In genomic region chr18:68431111-68431921, GRCh38 we compare ENCODE assay signal across 19 cellular contexts.
DNase-seq lines count a peak whose midpoint lies in the region; ATAC-seq and TF ChIP-seq lines count a peak whose summit lies in the region.
"Had no signal": no experiment of that assay in that cellular context is flagged by ENCODE, and none has a peak within 500 bp of the region (broad histone marks: within the 10 kb centered on the region; RNA-seq: fewer than 3 reads in every experiment).

No MANE protein-coding gene starts in this region.

- no peak for DNase-seq in IMR-90
- DNase-seq in astrocyte of the hippocampus (ENCODE audit: low read depth, low spot score), result peak; percentile 77
- peak; percentile 34 for DNase-seq in kidney tubule cell (ENCODE audit: low spot score)
- no peak for DNase-seq in type B pancreatic cell (ENCODE audit: extremely low spot score, unreplicated experiment)
- no peak for DNase-seq in upper lobe of left lung
- no peak for DNase-seq in GM19238 (ENCODE audit: insufficient read length, low spot score)
- no peak for DNase-seq in retina
- DNase-seq: activated CD4-positive, alpha-beta T cell treated with anti-CD3 and anti-CD28 coated beads for 4 hours; AML-193; dorsolateral prefrontal cortex; gastrocnemius medialis; left lung; mucosa of descending colon; NCI-H187 treated with DMSO at 0.1 percent for 48 hours; stimulated activated CD4-positive, alpha-beta T cell treated with anti-CD3 and anti-CD28 coated beads, Interleukin-15, amount 100 ng/mL, for 24 hours; SW 1271; testis had no signal

- peak overlapping the region; percentile 38 for H3K14ac ChIP-seq in IMR-90 (replicated peaks; ENCODE audit: low read depth, low read length)

- H3K9me3 ChIP-seq in IMR-90 (ENCODE audit: control insufficient read depth, insufficient read depth, low read length), result no peaks in the 10 kb centered on the region; the same call in 1 of the 2 replicates
- no peaks in the 10 kb centered on the region for H3K9me3 ChIP-seq in upper lobe of left lung
- H3K9me3 ChIP-seq: gastrocnemius medialis, left lung, mucosa of descending colon, testis had no signal

- POLR2A ChIA-PET in IMR-90 (lab: Charles Lee; ENCODE audit: unreplicated experiment), result no interaction called here

- peak overlapping the region; percentile 22; the same call in 1 of the 2 replicates for H3K23ac ChIP-seq in IMR-90 (ENCODE audit: low read depth, low read length)

- H2BK20ac ChIP-seq in IMR-90 (ENCODE audit: low read depth, low read length), result peak overlapping the region; percentile 75; the same call in 1 of the 2 replicates

- no peak overlapping the region for H3K4me3 Mint-ChIP-seq in type B pancreatic cell
- H3K4me3 Mint-ChIP-seq: IgD-negative memory B cell had no signal

- ATAC-seq in IMR-90 (ENCODE audit: low read depth), result no peak; the same call in 1 of the 2 replicates
- ATAC-seq in upper lobe of left lung (ENCODE audit: low FRiP score in 2 of 2), result no peak
- ATAC-seq: gastrocnemius medialis, left lung, mucosa of descending colon had no signal

- H4K91ac ChIP-seq in IMR-90 (ENCODE audit: insufficient read depth, low read depth, low read length), result peak overlapping the region; percentile 63

- H3K4me3 ChIP-seq in IMR-90 (ENCODE audit: insufficient read depth, low read depth, low read length) (no peak overlapping the region), upper lobe of left lung (no peak overlapping the region)
- H3K4me3 ChIP-seq: dorsolateral prefrontal cortex, gastrocnemius medialis, left lung, mucosa of descending colon, testis had no signal

- no peaks in the 10 kb centered on the region for H3K36me3 Mint-ChIP-seq in type B pancreatic cell
- H3K36me3 Mint-ChIP-seq: IgD-negative memory B cell had no signal

- dilution Hi-C loops in IMR-90 (cut with HindIII; ENCODE audit: low sequenced_read_pairs, unreplicated experiment), result no loop called here

- no peaks in the 10 kb centered on the region for H3K79me1 ChIP-seq in IMR-90 (ENCODE audit: low read depth in 1 of 2, low read length in 2 of 2)

- H4K5ac ChIP-seq in IMR-90 (ENCODE audit: low read depth, low read length), result peak overlapping the region; percentile 19

- H3K4me1 ChIP-seq in IMR-90 (ENCODE audit: control insufficient read depth, insufficient read depth, low read length), result peaks cover 15% of the 10 kb centered on the region
- no peaks in the 10 kb centered on the region for H3K4me1 ChIP-seq in upper lobe of left lung
- H3K4me1 ChIP-seq: gastrocnemius medialis, left lung, testis had no signal

- H3K9ac ChIP-seq in IMR-90 (ENCODE audit: low read depth, low read length), result no peak overlapping the region

- H3K18ac ChIP-seq in IMR-90 (ENCODE audit: low read depth, low read length), result peak overlapping the region; percentile 63; the same call in 1 of the 2 replicates

- peak overlapping the region; percentile 84 for H2BK120ac ChIP-seq in IMR-90 (ENCODE audit: low read depth, low read length)

- no peak overlapping the region for H3K4me2 ChIP-seq in IMR-90 (ENCODE audit: low read depth, low read length)

- H3K36me3 ChIP-seq in IMR-90 (ENCODE audit: control insufficient read depth, insufficient read depth, low read length) (no peaks in the 10 kb centered on the region), upper lobe of left lung (no peaks in the 10 kb centered on the region)
- H3K36me3 ChIP-seq: gastrocnemius medialis, left lung had no signal

- peak overlapping the region; percentile 88 for H2AK5ac ChIP-seq in IMR-90 (ENCODE audit: low read depth, low read length)

- H4K20me1 ChIP-seq in IMR-90 (ENCODE audit: insufficient read depth, low read length), result no peaks in the 10 kb centered on the region

- H3K56ac ChIP-seq in IMR-90 (ENCODE audit: extremely low read depth, insufficient read depth, low read length), result no peak overlapping the region

- H2AK9ac ChIP-seq in IMR-90 (replicated peaks; ENCODE audit: low read depth, low read length, poor library complexity), result peak overlapping the region; percentile 46

- intact Hi-C loops in IMR-90 (cut with micrococcal nuclease), result no loop called here

- no TSS peak for BruUV-seq in IMR-90 (replicated peaks; lab: Mats Ljungman, UMichigan)

- no peak for TF ChIP-seq EP300 in upper lobe of left lung (IDR thresholded peaks at IDR 0.05)

- H3K27me3 Mint-ChIP-seq in type B pancreatic cell, result no peaks in the 10 kb centered on the region
- H3K27me3 Mint-ChIP-seq: IgD-negative memory B cell had no signal

- 0 out of 2 replicates have a peak overlapping the region, but pooled peaks have one; percentile 5 for H3K27ac ChIP-seq in IMR-90 (ENCODE audit: insufficient read depth, low read length)
- no peak overlapping the region for H3K27ac ChIP-seq in upper lobe of left lung
- H3K27ac ChIP-seq: dorsolateral prefrontal cortex, gastrocnemius medialis, left lung, testis had no signal

- peak overlapping the region; percentile 46 for H2AFZ ChIP-seq in IMR-90 (replicated peaks; ENCODE audit: low read length, poor library complexity)

- H3K27me3 ChIP-seq in IMR-90 (ENCODE audit: control insufficient read depth, insufficient read depth, low read length), result no peaks in the 10 kb centered on the region
- no peaks in the 10 kb centered on the region for H3K27me3 ChIP-seq in upper lobe of left lung
- H3K27me3 ChIP-seq: dorsolateral prefrontal cortex, gastrocnemius medialis, left lung, testis had no signal

- peaks cover 12% of the 10 kb centered on the region for H3K9me1 ChIP-seq in IMR-90 (ENCODE audit: insufficient read depth, low read length)

- TF ChIP-seq RAD21 in IMR-90 (IDR thresholded peaks at IDR 0.05; ENCODE audit: low read length), result no peak

- peak overlapping the region; percentile 42 to 72; a peak in 3 of 4 replicates for H4K8ac ChIP-seq in IMR-90 (ENCODE audit: low read depth in 2 of 2, low read length in 2 of 2)

- no peaks in the 10 kb centered on the region for H3K9me3 Mint-ChIP-seq in type B pancreatic cell

- peak overlapping the region; percentile 88 for H3K4ac ChIP-seq in IMR-90 (ENCODE audit: low read depth, low read length)

- 100% methylated on average over 1 of the region's 6 CpGs; no CpG with 5 or more reads in 1 of the 2 experiments for WGBS in IMR-90 (ENCODE audit: extremely low coverage in 2 of 2, insufficient read length in 1 of 2), 2 experiments
- WGBS in upper lobe of left lung, 2 donors, result 74% methylated on average over 6 of the region's 6 CpGs

- in situ Hi-C loops in IMR-90 (cut with MboI; ENCODE audit: low sequenced_read_pairs), result no loop called here

- no peak for TF ChIP-seq CTCF in IMR-90 (conservative IDR thresholded peaks at IDR 0.05; ENCODE audit: low read depth, low read length)
- TF ChIP-seq CTCF in type B pancreatic cell (conservative IDR thresholded peaks at IDR 0.05), result no peak
- TF ChIP-seq CTCF in upper lobe of left lung (IDR thresholded peaks at IDR 0.05), result no peak

- CTCF ChIA-PET in IMR-90 (lab: Yijun Ruan, JAX), result interaction anchor here (0.6 kb wide), 3 partner anchors 25 to 882 kb away, joined by 3 to 5 read pairs (median 3); no protein-coding TSS in a partner anchor

- peak overlapping the region; percentile 14 for H2BK5ac ChIP-seq in IMR-90 (ENCODE audit: low read depth, low read length, poor library complexity, severe bottlenecking)

- no peak for TF ChIP-seq POLR2A in IMR-90 (IDR thresholded peaks at IDR 0.05; ENCODE audit: low read depth, low read length)
- TF ChIP-seq POLR2A in upper lobe of left lung (IDR thresholded peaks at IDR 0.05), result no peak

- peak overlapping the region; percentile 29 for H3K27ac Mint-ChIP-seq in type B pancreatic cell
- H3K27ac Mint-ChIP-seq: activated T-helper 2 cell treated with anti-CD3 and anti-CD28 coated beads, Interferon-gamma antibody, Interleukin-2, Interleukin-4, amounts not matched to agents 10 μg/mL and 5 μg/mL and 100 μg/mL, durations not matched to agents 14 hours and 24 hours and 36 hours; IgD-negative memory B cell had no signal

- H2BK15ac ChIP-seq in IMR-90 (ENCODE audit: low read depth, low read length), result peak overlapping the region; percentile 95; the same call in 2 of the 3 replicates

- H3K4me1 Mint-ChIP-seq in type B pancreatic cell (ENCODE audit: unreplicated experiment), result peaks cover 7% of the 10 kb centered on the region
- H3K4me1 Mint-ChIP-seq: IgD-negative memory B cell had no signal

TF ChIP-seq in IMR-90, 13 proteins besides CTCF, POLR2A, EP300 and RAD21:
- TF ChIP-seq FOS (IDR thresholded peaks at IDR 0.05; ENCODE audit: low read depth, low read length) (no peak), MAFK (IDR thresholded peaks at IDR 0.05; ENCODE audit: low read depth, low read length) (0 out of 2 replicates have a peak, but pooled peaks have one; percentile 14), CHD1 (IDR thresholded peaks at IDR 0.05; ENCODE audit: low read depth, low read length) (no peak), RFX5 (IDR thresholded peaks at IDR 0.05; ENCODE audit: low read depth, low read length) (no peak), SMC3 (IDR thresholded peaks at IDR 0.05; ENCODE audit: low read depth, low read length) (no peak), BHLHE40 (IDR thresholded peaks at IDR 0.05; ENCODE audit: low read depth, low read length) (no peak), CEBPB (IDR thresholded peaks at IDR 0.05; ENCODE audit: low read depth, low read length) (no peak)

Comparison
In these comparisons a context has a peak if more than half of its experiments do, and no peak if none do; other contexts are left out.
1. DNase-seq: peak in astrocyte of the hippocampus (single experiment) and kidney tubule cell (single experiment); none in IMR-90 (single experiment), type B pancreatic cell (single experiment), upper lobe of left lung (0 of 2), GM19238 (single experiment) and retina (single experiment).